ENCODE assay signal across 1 cellular context in genomic region chr16:23398987-23399805, GRCh38.
A peak's percentile ranks its signal among the peaks of the same experiment; 100 is the strongest.
TF ChIP-seq lines count a peak whose summit lies in the region.

No MANE protein-coding gene starts in this region.

TF ChIP-seq in GM23338, 12 proteins besides CTCF, POLR2A, EP300 and RAD21 (continued from another document):
- peak; percentile 83 for TF ChIP-seq ZNF462 (CRISPR knock-in tag; IDR thresholded peaks at IDR 0.05)
